Comparison of ENCODE assay signal across 22 cellular contexts in the genomic region with DNA sequence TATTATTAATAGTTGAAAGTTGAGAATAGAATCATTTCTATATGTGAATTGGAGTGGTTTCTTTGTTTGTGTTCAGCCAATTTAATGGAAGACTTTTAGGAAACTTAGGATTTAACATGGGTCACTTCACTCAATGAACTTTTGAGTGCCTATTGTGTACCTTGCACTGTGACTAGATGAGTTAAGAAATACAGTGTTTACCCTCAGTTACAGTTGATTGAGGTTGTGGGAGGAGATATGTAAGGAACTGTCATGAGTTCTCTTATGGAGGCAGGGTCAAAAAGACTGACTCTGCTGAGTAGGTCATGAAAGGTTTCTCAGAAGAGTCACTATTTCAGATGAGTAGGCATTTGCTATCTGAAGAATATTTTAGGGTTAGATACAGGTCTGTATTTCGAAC.
DNase-seq lines count a peak whose midpoint lies in the region; ATAC-seq and TF ChIP-seq lines count a peak whose summit lies in the region.
"Had no signal": no experiment of that assay in that cellular context is flagged by ENCODE, and none has a peak within 500 bp of the region (broad histone marks: within the 10 kb centered on the region; RNA-seq: fewer than 3 reads in every experiment).

No MANE protein-coding gene starts in this region.

- POLR2A ChIA-PET in OCI-LY7 (lab: Charles Lee) = interaction anchor here (0.6 to 1.6 kb wide), 2 partner anchors 18 to 1646 kb away, joined by 3 read pairs; no protein-coding TSS in a partner anchor

- no peak overlapping the region for H3K4me3 Mint-ChIP-seq in stimulated activated naive CD8-positive, alpha-beta T cell treated with anti-CD3 and anti-CD28 coated beads, Interleukin-15, Interleukin-2, amounts not matched to agents 100 ng/mL and 50 ng/mL, for 24 hours
- H3K4me3 Mint-ChIP-seq: activated B cell treated with CpG ODN at 0.5 μM for 24 hours; activated CD8-positive, alpha-beta T cell treated with anti-CD3 and anti-CD28 coated beads for 36 hours; dendritic cell treated with granulocyte-macrophage colony-stimulating factor and Interleukin-4, amounts not matched to agents 40 ng/mL and 50 ng/mL, for 4 days had no signal

- TF ChIP-seq POLR2A in stomach (IDR thresholded peaks at IDR 0.05) = no peak

- no peak for DNase-seq in stimulated activated naive CD8-positive, alpha-beta T cell treated with anti-CD3 and anti-CD28 coated beads, Interleukin-15, Interleukin-2, amounts not matched to agents 100 U/mL and 50 U/mL, for 24 hours
- DNase-seq in mucosa of descending colon = no peak
- no peak for DNase-seq in stomach
- DNase-seq in OCI-LY7 (ENCODE audit: low spot score) = no peak
- DNase-seq: activated B cell treated with CpG ODN at 0.5 μM for 24 hours; activated CD8-positive, alpha-beta T cell treated with anti-CD3 and anti-CD28 coated beads for 36 hours; activated gamma-delta T cell treated with Interleukin-2 at 50 U/mL for 16 hours; activated T-cell treated with anti-CD3 and anti-CD28 coated beads for 4 hours; amniotic stem cell; H7; lower lobe of right lung; NCI-H1092; NCI-H187 treated with DMSO at 0.1 percent for 48 hours; NCI-H446; occipital lobe; Peyer's patch; right cardiac atrium; uterus had no signal

- no peaks in the 10 kb centered on the region for H3K27me3 ChIP-seq in stomach
- H3K27me3 ChIP-seq: Peyer's patch, uterus had no signal

- no peak overlapping the region for H3K4me2 ChIP-seq in OCI-LY7 (ENCODE audit: low read length)

- no peak for ATAC-seq in stimulated activated naive CD8-positive, alpha-beta T cell treated with anti-CD3 and anti-CD28 coated beads, Interleukin-15, Interleukin-2, amounts not matched to agents 100 U/mL and 50 U/mL, for 24 hours
- ATAC-seq in esophagus mucosa (peak; percentile 61), mucosa of descending colon (peak; percentile 45), GM19328 (IDR thresholded peaks at IDR 0.05; ENCODE audit: unreplicated experiment) (no peak)
- ATAC-seq: activated CD8-positive, alpha-beta T cell treated with anti-CD3 and anti-CD28 coated beads for 36 hours; right cardiac atrium had no signal

- no peaks in the 10 kb centered on the region for H3K4me1 ChIP-seq in mucosa of descending colon (ENCODE audit: low read depth)
- peaks cover 0 to 12% (median 0%) of the 10 kb centered on the region in 4 donors for H3K4me1 ChIP-seq in stomach
- no peaks in the 10 kb centered on the region for H3K4me1 ChIP-seq in OCI-LY7 (ENCODE audit: insufficient read depth, low read length, poor library complexity, severe bottlenecking)
- H3K4me1 ChIP-seq: lower lobe of right lung, Peyer's patch, uterus had no signal

- no TSS peak for BruUV-seq in OCI-LY7 (replicated peaks; lab: Mats Ljungman, UMichigan)

- H3K36me3 Mint-ChIP-seq in stimulated activated naive CD8-positive, alpha-beta T cell treated with anti-CD3 and anti-CD28 coated beads, Interleukin-15, Interleukin-2, amounts not matched to agents 100 ng/mL and 50 ng/mL, for 24 hours (ENCODE audit: low read depth) = peaks cover 61% of the 10 kb centered on the region

- no peaks in the 10 kb centered on the region for H4K20me1 ChIP-seq in OCI-LY7 (ENCODE audit: insufficient read depth, low read length)

- H3K36me3 ChIP-seq in mucosa of descending colon (ENCODE audit: low read depth) (peaks cover 8% of the 10 kb centered on the region), stomach (peaks cover 27 to 62% (median 56%) of the 10 kb centered on the region in 4 donors), OCI-LY7 (ENCODE audit: insufficient read depth, low read length) (peaks cover 69% of the 10 kb centered on the region)
- H3K36me3 ChIP-seq: uterus had no signal

- H3K27ac ChIP-seq in stomach (no peak overlapping the region), OCI-LY7 (ENCODE audit: low read depth, low read length, poor library complexity, severe bottlenecking) (no peak overlapping the region)
- H3K27ac ChIP-seq: lower lobe of right lung, Peyer's patch, uterus had no signal

- H3K4me3 ChIP-seq in mucosa of descending colon (no peak overlapping the region), stomach (no peak overlapping the region), OCI-LY7 (ENCODE audit: low read depth, low read length, poor library complexity, severe bottlenecking) (no peak overlapping the region)
- H3K4me3 ChIP-seq: lower lobe of right lung, Peyer's patch, uterus had no signal

- no peak for TF ChIP-seq CTCF in mucosa of descending colon (IDR thresholded peaks at IDR 0.05)
- TF ChIP-seq CTCF in stomach (IDR thresholded peaks at IDR 0.05) = no peak
- TF ChIP-seq CTCF in OCI-LY7 (conservative IDR thresholded peaks at IDR 0.05; ENCODE audit: low read length) = no peak

- no peaks in the 10 kb centered on the region for H3K9me3 ChIP-seq in mucosa of descending colon
- no peaks in the 10 kb centered on the region for H3K9me3 ChIP-seq in stomach
- H3K9me3 ChIP-seq in OCI-LY7 (ENCODE audit: low read length) = no peaks in the 10 kb centered on the region
- H3K9me3 ChIP-seq: lower lobe of right lung, Peyer's patch, uterus had no signal

- peaks cover 32% of the 10 kb centered on the region for H3K4me1 Mint-ChIP-seq in stimulated activated naive CD8-positive, alpha-beta T cell treated with anti-CD3 and anti-CD28 coated beads, Interleukin-15, Interleukin-2, amounts not matched to agents 100 ng/mL and 50 ng/mL, for 24 hours (ENCODE audit: low read depth)
- H3K4me1 Mint-ChIP-seq: activated B cell treated with CpG ODN at 0.5 μM for 24 hours had no signal

- intact Hi-C loops in mucosa of descending colon (cut with DNase I, micrococcal nuclease) (no loop called here), stomach (cut with DNase I; ENCODE audit: low total_unique reads) (no loop called here), OCI-LY7 (cut with micrococcal nuclease; ENCODE audit: unreplicated experiment) (no loop called here)

- TF ChIP-seq EP300 in stomach (IDR thresholded peaks at IDR 0.05) = no peak

- no peaks in the 10 kb centered on the region for H3K27me3 Mint-ChIP-seq in stimulated activated naive CD8-positive, alpha-beta T cell treated with anti-CD3 and anti-CD28 coated beads, Interleukin-15, Interleukin-2, amounts not matched to agents 100 ng/mL and 50 ng/mL, for 24 hours
- H3K27me3 Mint-ChIP-seq: activated B cell treated with CpG ODN at 0.5 μM for 24 hours; activated CD8-positive, alpha-beta T cell treated with anti-CD3 and anti-CD28 coated beads for 36 hours; dendritic cell treated with granulocyte-macrophage colony-stimulating factor and Interleukin-4, amounts not matched to agents 40 ng/mL and 50 ng/mL, for 4 days had no signal

- CTCF ChIA-PET in OCI-LY7 (lab: Charles Lee; ENCODE audit: unreplicated experiment) = no interaction called here

- peak overlapping the region; percentile 23 for H3K27ac Mint-ChIP-seq in stimulated activated naive CD8-positive, alpha-beta T cell treated with anti-CD3 and anti-CD28 coated beads, Interleukin-15, Interleukin-2, amounts not matched to agents 100 ng/mL and 50 ng/mL, for 24 hours
- H3K27ac Mint-ChIP-seq: activated B cell treated with CpG ODN at 0.5 μM for 24 hours; activated CD8-positive, alpha-beta T cell treated with anti-CD3 and anti-CD28 coated beads for 36 hours; dendritic cell treated with granulocyte-macrophage colony-stimulating factor and Interleukin-4, amounts not matched to agents 40 ng/mL and 50 ng/mL, for 4 days had no signal

- no peak overlapping the region for H2AFZ ChIP-seq in OCI-LY7 (ENCODE audit: low read length)

- H3K9me3 Mint-ChIP-seq in stimulated activated naive CD8-positive, alpha-beta T cell treated with anti-CD3 and anti-CD28 coated beads, Interleukin-15, Interleukin-2, amounts not matched to agents 100 ng/mL and 50 ng/mL, for 24 hours = no peaks in the 10 kb centered on the region
- H3K9me3 Mint-ChIP-seq: activated B cell treated with CpG ODN at 0.5 μM for 24 hours; activated CD8-positive, alpha-beta T cell treated with anti-CD3 and anti-CD28 coated beads for 36 hours; dendritic cell treated with granulocyte-macrophage colony-stimulating factor and Interleukin-4, amounts not matched to agents 40 ng/mL and 50 ng/mL, for 4 days had no signal

- no peaks in the 10 kb centered on the region for H3K79me2 ChIP-seq in OCI-LY7 (ENCODE audit: insufficient read depth, low read depth, low read length)

- no peaks in the 10 kb centered on the region for H3K9me2 ChIP-seq in OCI-LY7 (ENCODE audit: insufficient read depth, low read length)

- 84 to 94% (median 85%) methylated on average over 1 of the region's 1 CpG for whole genome bisulfite sequencing in stomach, 5 donors

Comparison
In these comparisons a context has a peak if more than half of its experiments do, and no peak if none do; other contexts are left out.
1. ATAC-seq: peak in esophagus mucosa (single experiment) and mucosa of descending colon (single experiment); none in stimulated activated naive CD8-positive, alpha-beta T cell treated with anti-CD3 and anti-CD28 coated beads, Interleukin-15, Interleukin-2, amounts not matched to agents 100 U/mL and 50 U/mL, for 24 hours (single experiment) and GM19328 (single experiment).